In genomic region chr19:3396881-3397265, GRCh38 we compare ENCODE assay signal across 14 cellular contexts. TPM values are rescaled to one million over a fixed set of nuclear protein-coding genes. Genes with fewer than 3 reads are reported as not detected.
A peak's percentile ranks its signal among the peaks of the same experiment; 100 is the strongest.
DNase-seq lines count a peak whose midpoint lies in the region; ATAC-seq, FAIRE-seq and TF ChIP-seq lines count a peak whose summit lies in the region.
"Had no signal": no experiment of that assay in that cellular context is flagged by ENCODE, and none has a peak within 500 bp of the region (broad histone marks: within the 10 kb centered on the region; RNA-seq: fewer than 3 reads in every experiment).

No MANE protein-coding gene starts in this region.

- H3K4me1 ChIP-seq in right atrium auricular region: peaks cover 0 to 54% of the 10 kb centered on the region in 2 donors
- peaks cover 16 to 28% of the 10 kb centered on the region in 2 donors for H3K4me1 ChIP-seq in kidney (ENCODE audit: control insufficient read depth in 1 of 2, insufficient read depth in 1 of 2, low read depth in 1 of 2, low read length in 2 of 2)
- H3K4me1 ChIP-seq in psoas muscle: peaks cover 70% of the 10 kb centered on the region
- H3K4me1 ChIP-seq in uterus: peaks cover 5 to 17% of the 10 kb centered on the region in 2 donors

- H3K4me3 ChIP-seq in right atrium auricular region: peak overlapping the region in 1 of 2 donors; percentile 3
- H3K4me3 ChIP-seq in kidney (ENCODE audit: low read length in 2 of 2): no peak overlapping the region
- peak overlapping the region; percentile 57 for H3K4me3 ChIP-seq in psoas muscle
- H3K4me3 ChIP-seq in uterus: no peak overlapping the region

- H3K36me3 ChIP-seq in right atrium auricular region (peaks cover 24% of the 10 kb centered on the region), kidney (ENCODE audit: control insufficient read depth in 1 of 2, insufficient read depth in 2 of 2, low read length in 2 of 2) (no peaks in the 10 kb centered on the region), psoas muscle (ENCODE audit: insufficient read depth in 1 of 2, low read depth in 1 of 2) (peaks cover 0 to 6% of the 10 kb centered on the region in 2 donors), uterus (no peaks in the 10 kb centered on the region)

- ATAC-seq in psoas muscle (no peak), GM18867 (IDR thresholded peaks at IDR 0.05; ENCODE audit: unreplicated experiment) (no peak)

- H3K9me3 ChIP-seq in right atrium auricular region: no peaks in the 10 kb centered on the region
- no peaks in the 10 kb centered on the region for H3K9me3 ChIP-seq in kidney (ENCODE audit: control insufficient read depth in 1 of 2, low read length in 2 of 2)
- H3K9me3 ChIP-seq in psoas muscle: no peaks in the 10 kb centered on the region
- H3K9me3 ChIP-seq in uterus: no peaks in the 10 kb centered on the region

- 47 to 68% (median 53%) methylated on average over 8 of the region's 8 CpGs for whole genome bisulfite sequencing in psoas muscle, 3 donors

- no peak for TF ChIP-seq POLR2A in uterus (IDR thresholded peaks at IDR 0.05)

- DNase-seq in right atrium auricular region (ENCODE audit: low spot score): no peak
- no peak for DNase-seq in cardiac septum (ENCODE audit: low spot score)
- DNase-seq in kidney: no peak
- peak in 1 of 2 donors; percentile 39 for DNase-seq in psoas muscle
- no peak for DNase-seq in uterus
- DNase-seq in NCI-H146 (lab: John Stamatoyannopoulos, UW): no peak
- DNase-seq in medulla oblongata (ENCODE audit: extremely low spot score): no peak
- DNase-seq: activated CD8-positive, alpha-beta memory T cell treated with anti-CD3 and anti-CD28 coated beads for 24 hours; Karpas-422; NCI-H2029; NCI-H748 treated with DMSO at 0.1 percent for 48 hours; SHP77 had no signal

- H3K9ac ChIP-seq in kidney (ENCODE audit: low read length in 2 of 2): peak overlapping the region; percentile 72 to 96

- no peak for TF ChIP-seq CTCF in right atrium auricular region (IDR thresholded peaks at IDR 0.05)
- no peak for TF ChIP-seq CTCF in kidney (IDR thresholded peaks at IDR 0.05; ENCODE audit: borderline replicate concordance, extremely low read depth, insufficient read depth)
- TF ChIP-seq CTCF in psoas muscle (IDR thresholded peaks at IDR 0.05): no peak
- TF ChIP-seq CTCF in uterus (IDR thresholded peaks at IDR 0.05): no peak

- H3K27ac ChIP-seq in right atrium auricular region: peak overlapping the region; percentile 99
- H3K27ac ChIP-seq in kidney (ENCODE audit: low read depth in 2 of 2, low read length in 2 of 2): peak overlapping the region; percentile 89 to 99
- peak overlapping the region; percentile 100 for H3K27ac ChIP-seq in psoas muscle
- H3K27ac ChIP-seq in uterus: peak overlapping the region; percentile 98 to 100

- intact Hi-C loops in cardiac septum (cut with DNase I) (no loop called here), kidney (cut with DNase I) (no loop called here), psoas muscle (cut with DNase I) (no loop called here), uterus (cut with DNase I; ENCODE audit: low total_unique reads) (no loop called here)

- no peaks in the 10 kb centered on the region for H3K27me3 ChIP-seq in right atrium auricular region
- no peaks in the 10 kb centered on the region for H3K27me3 ChIP-seq in psoas muscle (ENCODE audit: insufficient read depth in 3 of 3, low read length in 2 of 3)
- H3K27me3 ChIP-seq in uterus: no peaks in the 10 kb centered on the region

- no peak for FAIRE-seq in kidney (lab: Jason Lieb, UNC)
- FAIRE-seq: D721Med had no signal

RNA-seq across cellular contexts. Expression of gene NFIC, which starts 30.5 kb away (rescaled TPM):
- total RNA-seq in right atrium auricular region (100 to 1,000 TPM; 111 to 196 TPM), cardiac septum (178 TPM), kidney (173 TPM), psoas muscle (100 to 1,000 TPM; 209 to 439 (median 325) TPM), uterus (100 to 1,000 TPM in 2 of 4 donors, 10 to 100 TPM in 2; 18.5 to 361 (median 82.9) TPM)
- polyA plus RNA-seq in kidney (ENCODE audit: insufficient read depth, low read depth, low replicate concordance) (20.3 TPM), psoas muscle (100 to 1,000 TPM in 2 of 3 donors, 10 to 100 TPM in 1; 100.0 to 270 (median 165) TPM)
